ENCODE assay signal across 36 cellular contexts in the genomic region with DNA sequence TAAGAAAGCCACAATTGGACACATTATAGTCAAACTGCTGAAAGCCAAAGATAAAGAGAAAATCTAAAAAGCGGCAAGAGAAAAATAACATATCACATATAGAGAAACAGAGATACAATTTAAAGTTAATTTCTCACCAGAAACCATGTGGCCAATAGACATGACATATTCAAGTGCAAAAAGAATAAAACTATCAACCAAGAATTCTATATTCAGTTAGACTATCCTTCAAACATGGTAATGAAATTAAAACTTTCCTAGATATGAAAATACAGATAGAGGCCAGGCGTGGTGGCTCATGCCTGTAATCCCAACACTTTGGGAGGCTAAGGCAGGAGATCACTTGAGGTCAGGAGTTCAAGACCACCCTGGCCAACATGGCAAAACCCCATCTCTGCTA.
"Had no signal": no experiment of that assay in that cellular context is flagged by ENCODE, and none has a peak within 500 bp of the region (broad histone marks: within the 10 kb centered on the region; RNA-seq: fewer than 3 reads in every experiment).

No MANE protein-coding gene starts in this region.

- H3K27me3 ChIP-seq: MG63 had no signal

- H3K9ac ChIP-seq: KMS-11 had no signal

- H3K4me2 ChIP-seq: KMS-11 had no signal

- H3K4me3 ChIP-seq: MG63 had no signal

- H3K27ac ChIP-seq: KMS-11 had no signal

- H3K36me3 ChIP-seq: MG63 had no signal

- H3K9me3 ChIP-seq: MG63 had no signal

- DNase-seq: Karpas-422, Kasumi-1, MG63, MM.1S, MV-4-11, NCI-H1048, NCI-H1092, NCI-H1092 treated with DMSO at 0.1 percent for 48 hours, NCI-H1105, NCI-H1105 treated with DMSO at 0.1 percent for 48 hours, NCI-H1417, NCI-H1417 treated with DMSO at 0.1 percent for 48 hours, NCI-H1436, NCI-H1436 treated with DMSO at 0.1 percent for 48 hours, NCI-H146, NCI-H1694, NCI-H1694 treated with DMSO at 0.1 percent for 48 hours, NCI-H187, NCI-H187 treated with DMSO at 0.1 percent for 48 hours, NCI-H1930, NCI-H2029, NCI-H2029 treated with DMSO at 0.1 percent for 48 hours, NCI-H2081, NCI-H2081 treated with DMSO at 0.1 percent for 48 hours, NCI-H2107, NCI-H2171, NCI-H2171 treated with DMSO at 0.1 percent for 48 hours, NCI-H2227 treated with DMSO at 0.1 percent for 48 hours, NCI-H226, NCI-H345, NCI-H446, NCI-H446 treated with DMSO at 0.1 percent for 48 hours, NCI-H510A, NCI-H510A treated with DMSO at 0.1 percent for 48 hours, NCI-H524 had no signal
